19 cellular contexts compared by ENCODE assay signal in the genomic region with DNA sequence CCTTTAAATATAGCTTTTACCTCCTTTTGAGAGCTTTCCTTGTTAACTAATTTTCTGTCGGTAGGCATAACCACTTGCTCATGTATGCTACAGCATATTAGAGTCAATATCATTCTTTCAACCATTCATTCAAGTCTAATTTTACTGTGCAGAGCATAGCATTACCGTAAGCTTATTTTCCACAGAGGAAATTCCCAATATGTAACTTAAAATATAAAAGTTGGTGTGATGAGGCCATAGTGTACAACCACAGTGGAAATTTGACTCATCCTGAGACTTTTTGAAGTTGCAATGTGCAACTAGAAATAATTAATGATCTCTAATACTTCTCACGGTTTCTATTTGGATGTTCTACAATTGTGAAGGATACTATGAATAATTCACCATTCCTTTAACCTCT.
DNase-seq lines count a peak whose midpoint lies in the region; ATAC-seq lines count a peak whose summit lies in the region.
"Had no signal": no experiment of that assay in that cellular context is flagged by ENCODE, and none has a peak within 500 bp of the region (broad histone marks: within the 10 kb centered on the region; RNA-seq: fewer than 3 reads in every experiment).

No MANE protein-coding gene starts in this region.

- no peaks in the 10 kb centered on the region for H3K36me3 Mint-ChIP-seq in activated CD4-positive, alpha-beta memory T cell treated with anti-CD3 and anti-CD28 coated beads for 36 hours
- no peaks in the 10 kb centered on the region for H3K36me3 Mint-ChIP-seq in activated CD4-positive, alpha-beta memory T cell treated with anti-CD3 and anti-CD28 coated beads, Interleukin-2, amount 10 ng/mL, durations not matched to agents 7 days and 5 days (ENCODE audit: low read depth)

- peaks cover 70% of the 10 kb centered on the region for H3K4me1 Mint-ChIP-seq in activated CD4-positive, alpha-beta memory T cell treated with anti-CD3 and anti-CD28 coated beads for 36 hours (ENCODE audit: low read depth)
- peaks cover 46% of the 10 kb centered on the region for H3K4me1 Mint-ChIP-seq in activated CD4-positive, alpha-beta memory T cell treated with anti-CD3 and anti-CD28 coated beads, Interleukin-2, amount 10 ng/mL, durations not matched to agents 7 days and 5 days
- H3K4me1 Mint-ChIP-seq: neural crest cell had no signal

- intact Hi-C loops in activated CD4-positive, alpha-beta memory T cell treated with anti-CD3 and anti-CD28 coated beads for 36 hours (cut with micrococcal nuclease) = loop anchor here (1.0 to 5.0 kb wide), 2 partner anchors 125 to 912 kb away; no protein-coding TSS in a partner anchor

- no peak overlapping the region for H3K27ac ChIP-seq in substantia nigra (ENCODE audit: low read depth, low read length, poor library complexity, severe bottlenecking)
- H3K27ac ChIP-seq: hepatocyte, VCaP had no signal

- POLR2A ChIA-PET in activated CD4-positive, alpha-beta memory T cell treated with anti-CD3 and anti-CD28 coated beads for 36 hours (lab: Charles Lee) = interaction anchor here (0.8 to 5.8 kb wide), 17 partner anchors 10 to 489 kb away, joined by 3 to 115 read pairs (median 9); a partner anchor contains a TSS
- POLR2A ChIA-PET in activated CD4-positive, alpha-beta memory T cell treated with anti-CD3 and anti-CD28 coated beads, Interleukin-2, amount 10 ng/mL, durations not matched to agents 7 days and 5 days (lab: Charles Lee) = interaction anchor here (0.7 to 6.9 kb wide), 12 partner anchors 9 to 96 kb away, joined by 3 to 57 read pairs (median 4); a partner anchor contains a TSS

- no peaks in the 10 kb centered on the region for H3K27me3 Mint-ChIP-seq in activated CD4-positive, alpha-beta memory T cell treated with anti-CD3 and anti-CD28 coated beads for 36 hours
- H3K27me3 Mint-ChIP-seq in activated CD4-positive, alpha-beta memory T cell treated with anti-CD3 and anti-CD28 coated beads, Interleukin-2, amount 10 ng/mL, durations not matched to agents 7 days and 5 days = no peaks in the 10 kb centered on the region

- peak overlapping the region; percentile 93 for H3K27ac Mint-ChIP-seq in activated CD4-positive, alpha-beta memory T cell treated with anti-CD3 and anti-CD28 coated beads for 36 hours
- no peak overlapping the region for H3K27ac Mint-ChIP-seq in activated CD4-positive, alpha-beta memory T cell treated with anti-CD3 and anti-CD28 coated beads, Interleukin-2, amount 10 ng/mL, durations not matched to agents 7 days and 5 days
- H3K27ac Mint-ChIP-seq: endodermal cell had no signal

- no peaks in the 10 kb centered on the region for H3K9me3 Mint-ChIP-seq in activated CD4-positive, alpha-beta memory T cell treated with anti-CD3 and anti-CD28 coated beads for 36 hours
- no peaks in the 10 kb centered on the region for H3K9me3 Mint-ChIP-seq in activated CD4-positive, alpha-beta memory T cell treated with anti-CD3 and anti-CD28 coated beads, Interleukin-2, amount 10 ng/mL, durations not matched to agents 7 days and 5 days
- H3K9me3 Mint-ChIP-seq: endodermal cell, neural crest cell had no signal

- ATAC-seq in GM18909 (IDR thresholded peaks at IDR 0.05; ENCODE audit: poor library complexity, unreplicated experiment) (peak; percentile 34), HG03342 (IDR thresholded peaks at IDR 0.05; ENCODE audit: unreplicated experiment) (peak; percentile 31), GM21723 (IDR thresholded peaks at IDR 0.05; ENCODE audit: unreplicated experiment) (no peak), HG03457 (IDR thresholded peaks at IDR 0.05; ENCODE audit: unreplicated experiment) (no peak)
- ATAC-seq: A549 had no signal

- DNase-seq in activated CD4-positive, alpha-beta memory T cell treated with anti-CD3 and anti-CD28 coated beads for 36 hours = no peak
- DNase-seq in activated CD4-positive, alpha-beta memory T cell treated with anti-CD3 and anti-CD28 coated beads, Interleukin-2, amount 10 ng/mL, durations not matched to agents 7 days and 5 days = no peak
- DNase-seq in glomerular visceral epithelial cell (ENCODE audit: extremely low spot score) = peak; percentile 22
- DNase-seq in substantia nigra (lab: John Stamatoyannopoulos, UW) = no peak
- DNase-seq: activated CD8-positive, alpha-beta memory T cell treated with anti-CD3 and anti-CD28 coated beads, Interleukin-2, amount 50 U/mL, for 4 hours; DND-41; endodermal cell; HCEC 1CT; kidney glomerular epithelial cell; mesendoderm; NCI-H1105 had no signal

- CTCF ChIA-PET in activated CD4-positive, alpha-beta memory T cell treated with anti-CD3 and anti-CD28 coated beads for 36 hours (lab: Charles Lee) = interaction anchor here (0.6 to 3.0 kb wide), 7 partner anchors 13 to 669 kb away, joined by 3 to 12 read pairs (median 3); a partner anchor contains a TSS
- CTCF ChIA-PET in activated CD4-positive, alpha-beta memory T cell treated with anti-CD3 and anti-CD28 coated beads, Interleukin-2, amount 10 ng/mL, durations not matched to agents 7 days and 5 days (lab: Charles Lee) = interaction anchor here (0.6 to 1.2 kb wide), 2 partner anchors 39 to 277 kb away, joined by 3 to 4 read pairs; no protein-coding TSS in a partner anchor

- no peak overlapping the region for H3K4me3 Mint-ChIP-seq in activated CD4-positive, alpha-beta memory T cell treated with anti-CD3 and anti-CD28 coated beads for 36 hours
- H3K4me3 Mint-ChIP-seq in activated CD4-positive, alpha-beta memory T cell treated with anti-CD3 and anti-CD28 coated beads, Interleukin-2, amount 10 ng/mL, durations not matched to agents 7 days and 5 days = no peak overlapping the region
- H3K4me3 Mint-ChIP-seq: endodermal cell, neural crest cell had no signal

Comparison
In these comparisons a context has a peak if more than half of its experiments do, and no peak if none do; other contexts are left out.
1. ATAC-seq: peak in GM18909 (single experiment) and HG03342 (single experiment); none in GM21723 (single experiment) and HG03457 (single experiment).